Comparison of ENCODE assay signal across 1 cellular context in genomic region chr11:19938051-19938856, GRCh38.
A peak's percentile ranks its signal among the peaks of the same experiment; 100 is the strongest.
TF ChIP-seq lines count a peak whose summit lies in the region.

No MANE protein-coding gene starts in this region.

TF ChIP-seq in GM12878, 131 proteins besides CTCF, POLR2A, EP300 and RAD21 (continued from another document):
- TF ChIP-seq ATF2 (IDR thresholded peaks at IDR 0.05; ENCODE audit: low read length) (0 out of 2 replicates have a peak, but pooled peaks have one; percentile 9), CEBPB (IDR thresholded peaks at IDR 0.05; ENCODE audit: borderline replicate concordance in 1 of 2, low read depth in 2 of 2, low read length in 2 of 2) (no peak), LARP7 (IDR thresholded peaks at IDR 0.05) (no peak), FOXM1 (IDR thresholded peaks at IDR 0.05; ENCODE audit: low read depth, low read length) (no peak), CBX5 (IDR thresholded peaks at IDR 0.05; ENCODE audit: low read depth) (no peak), SMAD1 (IDR thresholded peaks at IDR 0.05; ENCODE audit: low read depth, partially characterized antibody) (no peak), MTA3 (IDR thresholded peaks at IDR 0.05; ENCODE audit: borderline replicate concordance, low read length) (no peak), SMC3 (IDR thresholded peaks at IDR 0.05; ENCODE audit: borderline replicate concordance, low read length) (peak; percentile 52; the same call in 1 of the 2 replicates), FOS (IDR thresholded peaks at IDR 0.05; ENCODE audit: borderline replicate concordance, extremely low read depth, insufficient read length) (no peak)
- TF ChIP-seq, protein P1, sequence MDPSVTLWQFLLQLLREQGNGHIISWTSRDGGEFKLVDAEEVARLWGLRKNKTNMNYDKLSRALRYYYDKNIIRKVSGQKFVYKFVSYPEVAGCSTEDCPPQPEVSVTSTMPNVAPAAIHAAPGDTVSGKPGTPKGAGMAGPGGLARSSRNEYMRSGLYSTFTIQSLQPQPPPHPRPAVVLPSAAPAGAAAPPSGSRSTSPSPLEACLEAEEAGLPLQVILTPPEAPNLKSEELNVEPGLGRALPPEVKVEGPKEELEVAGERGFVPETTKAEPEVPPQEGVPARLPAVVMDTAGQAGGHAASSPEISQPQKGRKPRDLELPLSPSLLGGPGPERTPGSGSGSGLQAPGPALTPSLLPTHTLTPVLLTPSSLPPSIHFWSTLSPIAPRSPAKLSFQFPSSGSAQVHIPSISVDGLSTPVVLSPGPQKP (IDR thresholded peaks at IDR 0.05; ENCODE audit: low read depth, low read length), result no peak
